8 cellular contexts compared by ENCODE assay signal in the genomic region with DNA sequence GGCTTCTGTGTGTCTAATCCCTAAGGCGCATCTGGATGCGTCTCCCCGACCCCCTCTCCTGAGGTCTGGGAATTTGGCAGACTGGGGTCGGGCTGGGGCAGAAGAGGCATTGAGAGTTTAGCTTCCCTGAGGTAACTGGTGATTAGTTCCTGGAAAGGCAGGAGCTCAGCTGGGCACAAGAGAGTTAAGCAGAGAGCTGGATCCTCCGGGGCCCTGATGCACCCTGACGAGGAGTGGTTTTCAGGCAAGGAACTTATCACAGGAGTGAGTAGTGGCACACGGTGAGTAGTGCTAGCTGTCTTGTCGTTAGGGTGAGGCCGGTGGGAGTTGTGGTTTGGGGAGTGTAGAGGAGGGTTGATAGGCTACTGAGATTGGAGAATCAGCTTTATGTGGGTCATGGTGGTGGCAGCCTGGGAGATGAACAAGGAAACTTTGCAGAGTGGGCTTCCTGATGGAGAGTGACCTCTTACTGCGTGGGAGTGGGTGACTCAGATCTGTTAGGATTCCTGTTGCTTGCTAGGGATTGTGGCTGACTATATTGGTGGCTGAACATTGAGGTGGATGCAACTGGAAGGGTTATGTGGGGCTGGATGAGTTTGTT. TPM values are rescaled to one million over a fixed set of nuclear protein-coding genes. Genes with fewer than 3 reads are reported as not detected.
DNase-seq lines count a peak whose midpoint lies in the region; ATAC-seq, FAIRE-seq and TF ChIP-seq lines count a peak whose summit lies in the region.

No MANE protein-coding gene starts in this region.

- H3K4me3 ChIP-seq in HUES48 (ENCODE audit: low read depth, low read length), result peak overlapping the region; percentile 98
- H3K4me3 ChIP-seq in endothelial cell of umbilical vein (replicated peaks in 1 of 3; ENCODE audit: insufficient read depth in 1 of 3, low read depth in 1 of 3, low read length in 3 of 3), result peak overlapping the region; percentile 81 to 91 (median 83)
- peak overlapping the region; percentile 86 for H3K4me3 ChIP-seq in mononuclear cell (ENCODE audit: low read length)

- DNase-seq in activated CD4-positive, alpha-beta T cell treated with anti-CD3 and anti-CD28 coated beads for 24 hours (ENCODE audit: low read depth in 2 of 2), result peak; percentile 18 to 31
- no peak for DNase-seq in activated CD4-positive, alpha-beta T cell treated with anti-CD3 and anti-CD28 coated beads for 1 hour
- peak; percentile 11 to 29 for DNase-seq in activated CD4-positive, alpha-beta T cell treated with anti-CD3 and anti-CD28 coated beads, Interleukin-2, amount 50 U/mL, for 24 hours (ENCODE audit: low read depth in 1 of 2, low spot score in 1 of 2)
- DNase-seq in endothelial cell of umbilical vein (ENCODE audit: low read depth, low spot score) (peak; percentile 73), NCI-H187 (lab: John Stamatoyannopoulos, UW) (no peak)
- DNase-seq in stimulated activated effector memory CD8-positive, alpha-beta T cell treated with anti-CD3 and anti-CD28 coated beads, Interleukin-12 subunit alpha, Interleukin-12 subunit beta, amount 100 ng/mL, for 72 hours (ENCODE audit: low spot score in 2 of 2), result peak; percentile 13 to 64

- no TSS peak for BruUV-seq in endothelial cell of umbilical vein (replicated peaks; lab: Mats Ljungman, UMichigan)

- TF ChIP-seq CTCF in endothelial cell of umbilical vein (IDR thresholded peaks at IDR 0.05; ENCODE audit: extremely low read depth in 1 of 2, insufficient read depth in 1 of 2, low read depth in 1 of 2, low read length in 2 of 2), result no peak

- ATAC-seq in stimulated activated effector memory CD8-positive, alpha-beta T cell treated with anti-CD3 and anti-CD28 coated beads, Interleukin-12 subunit alpha, Interleukin-12 subunit beta, amount 100 ng/mL, for 72 hours, result peak; percentile 88

- peak overlapping the region; percentile 83 for H3K4me3 Mint-ChIP-seq in stimulated activated effector memory CD8-positive, alpha-beta T cell treated with anti-CD3 and anti-CD28 coated beads, Interleukin-12 subunit alpha, Interleukin-12 subunit beta, amount 100 ng/mL, for 72 hours

- peaks cover 52% of the 10 kb centered on the region for H3K79me2 ChIP-seq in endothelial cell of umbilical vein (ENCODE audit: control insufficient read depth, insufficient read depth, low read length)

- peak overlapping the region; percentile 91 for H3K27ac ChIP-seq in HUES48 (ENCODE audit: low read depth, low read length)
- peak overlapping the region; percentile 54 for H3K27ac ChIP-seq in endothelial cell of umbilical vein (ENCODE audit: insufficient read depth, low read depth, low read length)

- POLR2A ChIA-PET in endothelial cell of umbilical vein (lab: Charles Lee), result interaction anchor here (0.7 kb wide), 1 partner anchor 40 kb away, joined by 3 read pairs; no protein-coding TSS in a partner anchor

- intact Hi-C loops in endothelial cell of umbilical vein (cut with micrococcal nuclease), result loop anchor here (2.0 kb wide), 1 partner anchor 37 kb away; no protein-coding TSS in a partner anchor

- peaks cover 20% of the 10 kb centered on the region for H3K36me3 ChIP-seq in HUES48 (ENCODE audit: control insufficient read depth, insufficient read depth, low read length)
- H3K36me3 ChIP-seq in endothelial cell of umbilical vein (ENCODE audit: control insufficient read depth in 2 of 2, extremely low read depth in 1 of 2, insufficient read depth in 2 of 2, low read length in 2 of 2), result no peaks in the 10 kb centered on the region

- H2AFZ ChIP-seq in endothelial cell of umbilical vein (ENCODE audit: low read depth, low read length), result peak overlapping the region; percentile 98

- peaks cover 4% of the 10 kb centered on the region; the same call in 1 of the 2 replicates for H3K4me1 ChIP-seq in HUES48 (ENCODE audit: control insufficient read depth, insufficient read depth, low read length)
- H3K4me1 ChIP-seq in endothelial cell of umbilical vein (ENCODE audit: control insufficient read depth, extremely low read depth, insufficient read depth, low read length), result peaks cover 15% of the 10 kb centered on the region
- H3K4me1 ChIP-seq in mononuclear cell (ENCODE audit: insufficient read depth, low read length), result peaks cover 18% of the 10 kb centered on the region

- peaks cover 2% of the 10 kb centered on the region for H4K20me1 ChIP-seq in endothelial cell of umbilical vein (replicated peaks; ENCODE audit: control insufficient read depth, extremely low read depth, insufficient read depth, low read length)

- H3K4me2 ChIP-seq in endothelial cell of umbilical vein (ENCODE audit: insufficient read depth, low read length), result peak overlapping the region; percentile 82

- H3K9me3 Mint-ChIP-seq in stimulated activated effector memory CD8-positive, alpha-beta T cell treated with anti-CD3 and anti-CD28 coated beads, Interleukin-12 subunit alpha, Interleukin-12 subunit beta, amount 100 ng/mL, for 72 hours, result no peaks in the 10 kb centered on the region

- H3K27ac Mint-ChIP-seq in stimulated activated effector memory CD8-positive, alpha-beta T cell treated with anti-CD3 and anti-CD28 coated beads, Interleukin-12 subunit alpha, Interleukin-12 subunit beta, amount 100 ng/mL, for 72 hours, result peak overlapping the region; percentile 87

- H3K9me1 ChIP-seq in endothelial cell of umbilical vein (replicated peaks; ENCODE audit: control insufficient read depth, extremely low read depth, insufficient read depth, low read length), result no peaks in the 10 kb centered on the region

- H3K4me1 Mint-ChIP-seq in stimulated activated effector memory CD8-positive, alpha-beta T cell treated with anti-CD3 and anti-CD28 coated beads, Interleukin-12 subunit alpha, Interleukin-12 subunit beta, amount 100 ng/mL, for 72 hours, result peaks cover 31% of the 10 kb centered on the region

- FAIRE-seq in endothelial cell of umbilical vein (lab: Jason Lieb, UNC), result peak; percentile 61

- H3K9me3 ChIP-seq in HUES48 (ENCODE audit: control insufficient read depth, insufficient read depth, low read length) (no peaks in the 10 kb centered on the region), endothelial cell of umbilical vein (replicated peaks; ENCODE audit: control insufficient read depth, insufficient read depth, low read length) (no peaks in the 10 kb centered on the region), mononuclear cell (ENCODE audit: low read depth, low read length) (no peaks in the 10 kb centered on the region)

- CTCF ChIA-PET in endothelial cell of umbilical vein (lab: Charles Lee), result interaction anchor here (0.6 to 3.5 kb wide), 11 partner anchors 12 to 928 kb away, joined by 3 to 18 read pairs (median 4); a partner anchor contains a TSS

- peaks cover 52% of the 10 kb centered on the region for H3K36me3 Mint-ChIP-seq in stimulated activated effector memory CD8-positive, alpha-beta T cell treated with anti-CD3 and anti-CD28 coated beads, Interleukin-12 subunit alpha, Interleukin-12 subunit beta, amount 100 ng/mL, for 72 hours

- dilution Hi-C loops in endothelial cell of umbilical vein (cut with MboI; ENCODE audit: extremely low pct_ligation_motif_present, low sequenced_read_pairs), result no loop called here

- peak overlapping the region; percentile 92 for H3K9ac ChIP-seq in HUES48 (ENCODE audit: low read depth, low read length)
- peak overlapping the region; percentile 90 for H3K9ac ChIP-seq in endothelial cell of umbilical vein (replicated peaks; ENCODE audit: extremely low read depth, insufficient read depth, low read length)

- no peaks in the 10 kb centered on the region for H3K27me3 ChIP-seq in HUES48 (ENCODE audit: control insufficient read depth, insufficient read depth, low read length)
- H3K27me3 ChIP-seq in endothelial cell of umbilical vein (ENCODE audit: control insufficient read depth in 2 of 2, insufficient read depth in 2 of 2, low read length in 2 of 2), result no peaks in the 10 kb centered on the region
- H3K27me3 ChIP-seq in mononuclear cell (ENCODE audit: insufficient read depth, low read length), result no peaks in the 10 kb centered on the region

- no peak for TF ChIP-seq POLR2A in endothelial cell of umbilical vein (IDR thresholded peaks at IDR 0.05; ENCODE audit: low read depth, low read length)

TF ChIP-seq in endothelial cell of umbilical vein, 7 proteins besides CTCF, POLR2A, EP300 and RAD21:
- TF ChIP-seq JUN (IDR thresholded peaks at IDR 0.05; ENCODE audit: borderline replicate concordance, insufficient read depth, insufficient read length, low read depth), result no peak
- TF ChIP-seq FOS (IDR thresholded peaks at IDR 0.05; ENCODE audit: borderline replicate concordance, insufficient read depth, low read length), result no peak
- no peak for TF ChIP-seq GATA2 (IDR thresholded peaks at IDR 0.05; ENCODE audit: insufficient read depth, insufficient read length, low read depth, low read length)
- no peak for TF ChIP-seq MYC (IDR thresholded peaks at IDR 0.05; ENCODE audit: low read depth, low read length)
- no peak for TF ChIP-seq EZH2 (IDR thresholded peaks at IDR 0.05; ENCODE audit: borderline replicate concordance, low read depth, low read length, severe bottlenecking)
- TF ChIP-seq, protein P1, sequence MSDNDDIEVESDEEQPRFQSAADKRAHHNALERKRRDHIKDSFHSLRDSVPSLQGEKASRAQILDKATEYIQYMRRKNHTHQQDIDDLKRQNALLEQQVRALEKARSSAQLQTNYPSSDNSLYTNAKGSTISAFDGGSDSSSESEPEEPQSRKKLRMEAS (IDR thresholded peaks at IDR 0.05; ENCODE audit: insufficient read depth, insufficient read length), result no peak
- TF ChIP-seq POLR2AphosphoS5 (IDR thresholded peaks at IDR 0.05; ENCODE audit: insufficient read depth, low read depth, low read length), result no peak

RNA-seq across cellular contexts. Expression of a gene that starts 0.9 kb away (rescaled TPM):
- total RNA-seq in endothelial cell of umbilical vein (31.1 and 32.5 TPM in 2 replicates), mononuclear cell (36.1 TPM)
- polyA plus RNA-seq in endothelial cell of umbilical vein, result 7.0 and 7.6 TPM in 2 replicates
- 6.6 and 6.8 TPM in 2 replicates for polyA plus RNA-seq in endothelial cell of umbilical vein (2011; cell fraction: cytosol; rRNA removed)
- polyA plus RNA-seq in endothelial cell of umbilical vein (2011; cell fraction: nucleus; rRNA removed), result 30.3 and 32.4 TPM in 2 replicates
- 7.5 and 9.4 TPM in 2 replicates for polyA plus RNA-seq in endothelial cell of umbilical vein (2012)
- 45.4 and 47.1 TPM in 2 replicates for polyA minus RNA-seq in endothelial cell of umbilical vein
- 21.0 TPM for polyA minus RNA-seq in endothelial cell of umbilical vein (2011; cell fraction: cytosol; rRNA and poly(A)+ RNA removed)
- polyA minus RNA-seq in endothelial cell of umbilical vein (2011; cell fraction: nucleus; rRNA and poly(A)+ RNA removed), result 40.0 and 52.4 TPM in 2 replicates

RNA-seq across cellular contexts. Expression of a gene that starts 39.6 kb away (rescaled TPM):
- 21.1 and 22.0 TPM in 2 replicates for total RNA-seq in endothelial cell of umbilical vein
- 5.5 and 7.8 TPM in 2 replicates for polyA plus RNA-seq in endothelial cell of umbilical vein
- polyA plus RNA-seq in endothelial cell of umbilical vein (2011; cell fraction: cytosol; rRNA removed), result 8.1 and 9.2 TPM in 2 replicates
- polyA plus RNA-seq in endothelial cell of umbilical vein (2011; cell fraction: nucleus; rRNA removed), result 21.0 and 24.1 TPM in 2 replicates
- 10.7 and 14.9 TPM in 2 replicates for polyA plus RNA-seq in endothelial cell of umbilical vein (2012)
- 28.6 and 29.6 TPM in 2 replicates for polyA minus RNA-seq in endothelial cell of umbilical vein
- 19.4 TPM for polyA minus RNA-seq in endothelial cell of umbilical vein (2011; cell fraction: cytosol; rRNA and poly(A)+ RNA removed)
- 16.1 and 23.9 TPM in 2 replicates for polyA minus RNA-seq in endothelial cell of umbilical vein (2011; cell fraction: nucleus; rRNA and poly(A)+ RNA removed)
- 17.9 TPM for total RNA-seq in mononuclear cell

Comparison
In these comparisons a context has a peak if more than half of its experiments do, and no peak if none do; other contexts are left out.
1. DNase-seq: peak in activated CD4-positive, alpha-beta T cell treated with anti-CD3 and anti-CD28 coated beads for 24 hours (2 of 2), activated CD4-positive, alpha-beta T cell treated with anti-CD3 and anti-CD28 coated beads, Interleukin-2, amount 50 U/mL, for 24 hours (2 of 2), endothelial cell of umbilical vein (single experiment) and stimulated activated effector memory CD8-positive, alpha-beta T cell treated with anti-CD3 and anti-CD28 coated beads, Interleukin-12 subunit alpha, Interleukin-12 subunit beta, amount 100 ng/mL, for 72 hours (2 of 2); none in activated CD4-positive, alpha-beta T cell treated with anti-CD3 and anti-CD28 coated beads for 1 hour (single experiment) and NCI-H187 (0 of 2).
2. Peak in every context shown above with its lines, with median percentiles within 50 percentile points of each other: H3K4me3 ChIP-seq.